2 cellular contexts compared by ENCODE assay signal in the genomic region with DNA sequence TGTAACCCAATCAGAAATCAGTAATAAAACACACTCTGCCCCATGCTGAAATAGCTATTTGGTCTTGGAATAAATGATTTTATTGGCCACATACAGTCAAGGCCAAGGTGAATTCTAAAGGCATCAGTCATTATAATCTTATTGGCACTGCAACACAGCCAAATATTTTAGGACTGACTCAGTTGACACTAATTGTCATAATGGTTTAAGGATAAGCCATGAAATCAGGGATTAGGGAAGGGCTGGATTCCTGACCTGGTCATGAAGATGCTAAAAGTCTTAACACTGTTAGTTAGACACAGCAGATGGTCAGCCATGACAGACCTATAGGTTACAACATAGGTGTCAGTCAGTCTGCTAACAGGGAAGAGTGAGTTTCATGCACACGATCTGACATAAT.
TF ChIP-seq lines count a peak whose summit lies in the region.

No MANE protein-coding gene starts in this region.

TF ChIP-seq in SK-N-SH, 30 proteins besides CTCF, POLR2A, EP300 and RAD21 (continued from another document):
- TF ChIP-seq, protein P1, sequence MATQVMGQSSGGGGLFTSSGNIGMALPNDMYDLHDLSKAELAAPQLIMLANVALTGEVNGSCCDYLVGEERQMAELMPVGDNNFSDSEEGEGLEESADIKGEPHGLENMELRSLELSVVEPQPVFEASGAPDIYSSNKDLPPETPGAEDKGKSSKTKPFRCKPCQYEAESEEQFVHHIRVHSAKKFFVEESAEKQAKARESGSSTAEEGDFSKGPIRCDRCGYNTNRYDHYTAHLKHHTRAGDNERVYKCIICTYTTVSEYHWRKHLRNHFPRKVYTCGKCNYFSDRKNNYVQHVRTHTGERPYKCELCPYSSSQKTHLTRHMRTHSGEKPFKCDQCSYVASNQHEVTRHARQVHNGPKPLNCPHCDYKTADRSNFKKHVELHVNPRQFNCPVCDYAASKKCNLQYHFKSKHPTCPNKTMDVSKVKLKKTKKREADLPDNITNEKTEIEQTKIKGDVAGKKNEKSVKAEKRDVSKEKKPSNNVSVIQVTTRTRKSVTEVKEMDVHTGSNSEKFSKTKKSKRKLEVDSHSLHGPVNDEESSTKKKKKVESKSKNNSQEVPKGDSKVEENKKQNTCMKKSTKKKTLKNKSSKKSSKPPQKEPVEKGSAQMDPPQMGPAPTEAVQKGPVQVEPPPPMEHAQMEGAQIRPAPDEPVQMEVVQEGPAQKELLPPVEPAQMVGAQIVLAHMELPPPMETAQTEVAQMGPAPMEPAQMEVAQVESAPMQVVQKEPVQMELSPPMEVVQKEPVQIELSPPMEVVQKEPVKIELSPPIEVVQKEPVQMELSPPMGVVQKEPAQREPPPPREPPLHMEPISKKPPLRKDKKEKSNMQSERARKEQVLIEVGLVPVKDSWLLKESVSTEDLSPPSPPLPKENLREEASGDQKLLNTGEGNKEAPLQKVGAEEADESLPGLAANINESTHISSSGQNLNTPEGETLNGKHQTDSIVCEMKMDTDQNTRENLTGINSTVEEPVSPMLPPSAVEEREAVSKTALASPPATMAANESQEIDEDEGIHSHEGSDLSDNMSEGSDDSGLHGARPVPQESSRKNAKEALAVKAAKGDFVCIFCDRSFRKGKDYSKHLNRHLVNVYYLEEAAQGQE (IDR thresholded peaks at IDR 0.05; ENCODE audit: low read depth, low read length) = no peak

TF ChIP-seq in SK-N-SH treated with all-trans-retinoic acid at 6 μM for 48 hours, 23 proteins besides CTCF, POLR2A, EP300 and RAD21 (continued from another document):
- TF ChIP-seq BACH2 (CRISPR knock-in tag; IDR thresholded peaks at IDR 0.05; ENCODE audit: borderline replicate concordance) = no peak
- no peak for TF ChIP-seq ZFP3 (CRISPR knock-in tag; IDR thresholded peaks at IDR 0.05)
- TF ChIP-seq ESRRG (CRISPR knock-in tag; IDR thresholded peaks at IDR 0.05) = no peak
- no peak for TF ChIP-seq ZNF8 (CRISPR knock-in tag; IDR thresholded peaks at IDR 0.05)
- no peak for TF ChIP-seq TCF4 (CRISPR knock-in tag; IDR thresholded peaks at IDR 0.05; ENCODE audit: borderline replicate concordance)
- no peak for TF ChIP-seq GLIS3 (CRISPR knock-in tag; IDR thresholded peaks at IDR 0.05)
- TF ChIP-seq, protein P2, sequence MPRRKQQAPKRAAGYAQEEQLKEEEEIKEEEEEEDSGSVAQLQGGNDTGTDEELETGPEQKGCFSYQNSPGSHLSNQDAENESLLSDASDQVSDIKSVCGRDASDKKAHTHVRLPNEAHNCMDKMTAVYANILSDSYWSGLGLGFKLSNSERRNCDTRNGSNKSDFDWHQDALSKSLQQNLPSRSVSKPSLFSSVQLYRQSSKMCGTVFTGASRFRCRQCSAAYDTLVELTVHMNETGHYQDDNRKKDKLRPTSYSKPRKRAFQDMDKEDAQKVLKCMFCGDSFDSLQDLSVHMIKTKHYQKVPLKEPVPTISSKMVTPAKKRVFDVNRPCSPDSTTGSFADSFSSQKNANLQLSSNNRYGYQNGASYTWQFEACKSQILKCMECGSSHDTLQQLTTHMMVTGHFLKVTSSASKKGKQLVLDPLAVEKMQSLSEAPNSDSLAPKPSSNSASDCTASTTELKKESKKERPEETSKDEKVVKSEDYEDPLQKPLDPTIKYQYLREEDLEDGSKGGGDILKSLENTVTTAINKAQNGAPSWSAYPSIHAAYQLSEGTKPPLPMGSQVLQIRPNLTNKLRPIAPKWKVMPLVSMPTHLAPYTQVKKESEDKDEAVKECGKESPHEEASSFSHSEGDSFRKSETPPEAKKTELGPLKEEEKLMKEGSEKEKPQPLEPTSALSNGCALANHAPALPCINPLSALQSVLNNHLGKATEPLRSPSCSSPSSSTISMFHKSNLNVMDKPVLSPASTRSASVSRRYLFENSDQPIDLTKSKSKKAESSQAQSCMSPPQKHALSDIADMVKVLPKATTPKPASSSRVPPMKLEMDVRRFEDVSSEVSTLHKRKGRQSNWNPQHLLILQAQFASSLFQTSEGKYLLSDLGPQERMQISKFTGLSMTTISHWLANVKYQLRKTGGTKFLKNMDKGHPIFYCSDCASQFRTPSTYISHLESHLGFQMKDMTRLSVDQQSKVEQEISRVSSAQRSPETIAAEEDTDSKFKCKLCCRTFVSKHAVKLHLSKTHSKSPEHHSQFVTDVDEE (CRISPR knock-in tag; IDR thresholded peaks at IDR 0.05) = no peak
